ENCODE assay signal across 1 cellular context in the genomic region with DNA sequence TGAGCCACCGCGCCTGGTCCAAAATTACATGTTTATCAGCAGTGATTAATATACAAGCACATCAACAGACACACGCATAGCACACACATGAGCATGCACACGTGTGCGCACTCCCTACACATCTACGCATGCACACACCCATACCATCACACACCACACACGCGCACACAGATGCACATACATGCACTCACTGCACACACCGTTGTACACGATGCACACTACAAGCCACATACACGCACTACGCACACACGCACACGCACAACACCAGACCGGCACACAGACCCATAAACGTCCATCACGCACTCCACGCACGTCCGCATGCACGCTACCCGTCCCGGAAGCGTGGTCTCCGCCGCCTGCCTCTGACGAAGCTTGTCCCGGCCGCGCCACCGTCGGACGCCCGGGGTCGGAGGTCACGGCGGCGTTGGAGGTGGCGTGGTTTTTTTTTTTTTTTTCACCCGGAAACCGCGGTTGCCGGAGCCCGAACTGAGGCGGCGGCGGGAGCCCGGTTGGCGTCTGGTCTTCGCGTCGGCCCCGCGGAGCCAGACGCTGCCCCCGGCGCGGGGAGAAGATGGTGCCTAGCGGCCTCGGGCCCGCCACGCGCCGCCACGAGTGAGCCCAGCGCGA.
TF ChIP-seq lines count a peak whose summit lies in the region.

A gene with protein sequence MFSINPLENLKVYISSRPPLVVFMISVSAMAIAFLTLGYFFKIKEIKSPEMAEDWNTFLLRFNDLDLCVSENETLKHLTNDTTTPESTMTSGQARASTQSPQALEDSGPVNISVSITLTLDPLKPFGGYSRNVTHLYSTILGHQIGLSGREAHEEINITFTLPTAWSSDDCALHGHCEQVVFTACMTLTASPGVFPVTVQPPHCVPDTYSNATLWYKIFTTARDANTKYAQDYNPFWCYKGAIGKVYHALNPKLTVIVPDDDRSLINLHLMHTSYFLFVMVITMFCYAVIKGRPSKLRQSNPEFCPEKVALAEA (plus strand): TSS at position 457 of the 627 bp plus-strand sequence. CDS start 20,641 bp downstream, outside the sequence.

TF ChIP-seq in K562, 482 proteins besides CTCF, POLR2A, EP300 and RAD21 (continued from another document):
- TF ChIP-seq TAL1 (IDR thresholded peaks at IDR 0.05) (peak; percentile 11; the same call in 1 of the 2 replicates), HMG20A (CRISPR knock-in tag; conservative IDR thresholded peaks at IDR 0.05) (no peak), HNRNPH1 (optimal IDR thresholded peaks at IDR 0.05; ENCODE audit: low read depth, low read length) (no peak), MAFF (IDR thresholded peaks at IDR 0.05; ENCODE audit: low read length) (no peak), ZNF12 (CRISPR knock-in tag; IDR thresholded peaks at IDR 0.05) (peak; percentile 38; the same call in 1 of the 2 replicates), TRIM28 (IDR thresholded peaks at IDR 0.05) (peak; percentile 63; the same call in 1 of the 2 replicates), MCM2 (IDR thresholded peaks at IDR 0.05; ENCODE audit: low read depth) (no peak), TBL1XR1 (IDR thresholded peaks at IDR 0.05; ENCODE audit: low read length in 2 of 2) (no peak; a peak in 2 of 4 replicates), ZBTB7A (IDR thresholded peaks at IDR 0.05; ENCODE audit: borderline replicate concordance, control insufficient read depth, low read depth, low read length) (no peak), PTTG1 (tag; IDR thresholded peaks at IDR 0.05; ENCODE audit: low read depth) (no peak), ELF4 (CRISPR knock-in tag; IDR thresholded peaks at IDR 0.05) (peak; percentile 94), CCNT2 (IDR thresholded peaks at IDR 0.05; ENCODE audit: borderline replicate concordance, extremely low read depth, insufficient read length, low read depth, low read length) (peak; percentile 74), ZNF324 (CRISPR knock-in tag; IDR thresholded peaks at IDR 0.05) (no peak), STAT5B (CRISPR knock-in tag; IDR thresholded peaks at IDR 0.05) (no peak), ZNF121 (CRISPR knock-in tag; conservative IDR thresholded peaks at IDR 0.05) (no peak), TAF7 (tag; IDR thresholded peaks at IDR 0.05) (peak; percentile 71)
- TF ChIP-seq, protein P1, sequence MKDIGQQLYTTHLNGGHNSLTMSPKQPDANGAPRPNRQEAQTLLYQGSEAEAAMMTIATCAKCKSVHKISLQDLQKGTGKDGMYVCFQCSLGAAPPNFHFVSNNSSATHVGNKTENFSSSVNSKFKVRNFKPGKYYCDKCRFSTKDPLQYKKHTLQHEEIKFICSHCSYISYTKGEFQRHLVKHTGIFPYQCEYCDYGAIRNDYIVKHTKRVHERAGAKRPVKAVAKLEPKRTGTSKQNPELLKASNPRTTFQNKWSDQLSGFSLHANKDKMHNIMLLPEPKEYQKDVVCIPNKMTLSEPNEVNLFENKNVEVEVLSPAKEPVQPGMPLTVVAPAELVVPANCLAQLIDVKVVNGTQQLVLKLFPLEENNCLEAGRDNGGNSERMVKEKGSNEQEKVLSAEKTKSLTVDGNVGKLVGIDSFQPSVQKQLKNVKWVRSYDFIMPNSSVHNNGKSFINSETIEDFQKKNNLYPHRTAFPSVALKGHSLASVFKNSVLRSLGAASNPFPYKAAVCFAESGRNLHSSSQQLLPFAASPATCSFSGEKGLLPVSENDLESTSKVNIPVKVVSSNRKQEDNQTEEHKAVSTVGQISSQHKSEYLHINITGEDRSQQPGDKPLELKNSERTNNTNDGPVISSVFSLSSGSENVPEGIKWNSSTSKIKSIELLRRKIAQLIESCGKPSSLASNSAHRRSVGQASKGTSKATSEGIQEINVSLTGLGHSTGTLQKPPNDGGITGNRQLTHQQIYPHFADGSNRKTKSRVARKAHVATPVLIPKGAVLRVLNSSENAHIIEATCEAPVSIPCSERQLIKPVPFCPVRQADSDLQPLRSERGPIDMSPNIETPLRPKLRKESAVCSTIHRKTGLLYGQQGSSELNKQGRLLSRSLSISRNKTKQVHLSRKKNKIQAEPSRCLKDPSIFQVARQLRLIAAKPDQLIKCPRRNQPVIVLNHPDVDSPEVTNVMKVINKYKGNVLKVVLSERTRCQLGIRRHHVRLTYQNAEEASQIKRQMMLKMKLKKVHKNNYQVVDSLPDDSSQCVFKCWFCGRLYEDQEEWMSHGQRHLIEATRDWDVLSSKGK (CRISPR knock-in tag; IDR thresholded peaks at IDR 0.05), result no peak
- TF ChIP-seq, protein P2, sequence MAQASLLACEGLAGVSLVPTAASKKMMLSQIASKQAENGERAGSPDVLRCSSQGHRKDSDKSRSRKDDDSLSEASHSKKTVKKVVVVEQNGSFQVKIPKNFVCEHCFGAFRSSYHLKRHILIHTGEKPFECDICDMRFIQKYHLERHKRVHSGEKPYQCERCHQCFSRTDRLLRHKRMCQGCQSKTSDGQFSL (CRISPR knock-in tag; IDR thresholded peaks at IDR 0.05), result no peak; the same call in 1 of the 2 replicates
- TF ChIP-seq, protein P2 (tag; IDR thresholded peaks at IDR 0.05), result no peak
